ENCODE assay signal across 16 cellular contexts in the genomic region with DNA sequence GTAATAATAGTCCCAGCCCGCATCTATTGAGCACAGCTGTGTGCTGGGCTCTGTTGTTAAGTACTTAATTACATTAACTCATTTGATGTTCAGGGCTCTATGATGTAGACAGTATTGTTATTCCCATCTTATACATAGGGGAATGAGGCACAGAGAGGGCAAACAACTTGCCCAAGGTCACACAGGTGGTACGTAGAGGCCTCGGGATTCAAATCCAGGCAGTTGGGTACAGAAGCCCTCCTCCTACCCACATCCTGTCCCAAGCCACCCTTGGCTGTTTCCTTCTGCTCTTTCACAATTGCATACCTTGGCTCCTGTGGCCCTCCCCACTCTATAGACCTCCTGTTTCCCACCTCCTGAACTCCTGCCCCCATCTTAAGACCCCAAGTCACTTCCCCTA. TPM values are rescaled to one million over a fixed set of nuclear protein-coding genes. Genes with fewer than 3 reads are reported as not detected.
DNase-seq lines count a peak whose midpoint lies in the region; ATAC-seq and TF ChIP-seq lines count a peak whose summit lies in the region.
"Had no signal": no experiment of that assay in that cellular context is flagged by ENCODE, and none has a peak within 500 bp of the region (broad histone marks: within the 10 kb centered on the region; RNA-seq: fewer than 3 reads in every experiment).

No MANE protein-coding gene starts in this region.

- intact Hi-C loops in left colon (cut with DNase I, micrococcal nuclease), result no loop called here

- no peaks in the 10 kb centered on the region for H3K27me3 Mint-ChIP-seq in central memory CD8-positive, alpha-beta T cell

- no peaks in the 10 kb centered on the region for H3K9me3 Mint-ChIP-seq in central memory CD8-positive, alpha-beta T cell

- H3K27ac ChIP-seq in smooth muscle cell (ENCODE audit: low read depth), result no peak overlapping the region
- H3K27ac ChIP-seq: cardiac muscle cell, pancreas, SJCRH30, thoracic aorta had no signal

- H3K4me1 ChIP-seq in smooth muscle cell (ENCODE audit: low read depth), result peaks cover 7% of the 10 kb centered on the region

- peaks cover 73% of the 10 kb centered on the region for H3K4me1 Mint-ChIP-seq in central memory CD8-positive, alpha-beta T cell

- no peaks in the 10 kb centered on the region for H3K36me3 ChIP-seq in smooth muscle cell (ENCODE audit: low read depth)
- H3K36me3 ChIP-seq: cardiac muscle cell, pancreas, SJCRH30, thoracic aorta had no signal

- H3K36me3 Mint-ChIP-seq in central memory CD8-positive, alpha-beta T cell (ENCODE audit: insufficient read depth), result peaks cover 31% of the 10 kb centered on the region

- peak; percentile 35 for DNase-seq in NK-92 treated with Interleukin-12 subunit alpha and Interleukin-12 subunit beta, amount 100 ng/mL, for 24 hours (lab: John Stamatoyannopoulos, UW)
- DNase-seq in NK-92 (lab: John Stamatoyannopoulos, UW; ENCODE audit: unreplicated experiment) (no peak), NCI-H82 treated with DMSO at 0.1 percent for 48 hours (lab: John Stamatoyannopoulos, UW; ENCODE audit: unreplicated experiment) (peak; percentile 45), smooth muscle cell (lab: John Stamatoyannopoulos, UW; ENCODE audit: unreplicated experiment) (no peak), left colon (no peak)
- DNase-seq in central memory CD8-positive, alpha-beta T cell (ENCODE audit: low spot score in 2 of 2), result no peak
- DNase-seq: 8988T; EL; KBM-7; SJCRH30; stimulated activated CD4-positive, alpha-beta T cell treated with anti-CD3 and anti-CD28 coated beads, Interleukin-2, amount 100 ng/mL, for 48 hours had no signal

- no peaks in the 10 kb centered on the region for H4K20me1 ChIP-seq in smooth muscle cell (ENCODE audit: low read depth)

- H3K27me3 ChIP-seq in smooth muscle cell (ENCODE audit: low read depth), result no peaks in the 10 kb centered on the region
- H3K27me3 ChIP-seq: pancreas, SJCRH30 had no signal

- 88% methylated on average over 3 of the region's 3 CpGs for WGBS in smooth muscle cell (ENCODE audit: low lambda C conversion rate)

- ATAC-seq in central memory CD8-positive, alpha-beta T cell (replicated peaks; ENCODE audit: extremely low read depth, poor library complexity, severe bottlenecking), result peak; percentile 19
- ATAC-seq in GM18861 (IDR thresholded peaks at IDR 0.05; ENCODE audit: unreplicated experiment), result no peak
- no peak for ATAC-seq in left colon
- ATAC-seq in HG03342 (IDR thresholded peaks at IDR 0.05; ENCODE audit: unreplicated experiment), result no peak

- H3K9me3 ChIP-seq in smooth muscle cell (replicated peaks; ENCODE audit: low read depth), result no peaks in the 10 kb centered on the region
- H3K9me3 ChIP-seq: pancreas, SJCRH30, thoracic aorta had no signal

- H2AFZ ChIP-seq in smooth muscle cell (ENCODE audit: low read depth), result no peak overlapping the region

- no peaks in the 10 kb centered on the region for H3K79me2 ChIP-seq in smooth muscle cell (ENCODE audit: low read depth)

- peak overlapping the region; percentile 89 for H3K4me2 ChIP-seq in smooth muscle cell

- TF ChIP-seq CTCF in smooth muscle cell (IDR thresholded peaks at IDR 0.05; ENCODE audit: borderline replicate concordance, insufficient read depth, poor library complexity, severe bottlenecking), result no peak

- no peak overlapping the region for H3K9ac ChIP-seq in smooth muscle cell (ENCODE audit: low read depth)

- H3K4me3 Mint-ChIP-seq in central memory CD8-positive, alpha-beta T cell, result peak overlapping the region; percentile 82

- no peak overlapping the region for H3K4me3 ChIP-seq in smooth muscle cell

- H3F3A ChIP-seq in smooth muscle cell (ENCODE audit: low read depth), result peaks cover 22% of the 10 kb centered on the region

- H3K27ac Mint-ChIP-seq in central memory CD8-positive, alpha-beta T cell (ENCODE audit: low read depth), result peak overlapping the region; percentile 92

RNA-seq across cellular contexts. Expression of gene GPR68, which starts 10.0 kb away (rescaled TPM):
- 2.6 and 4.4 TPM in 2 replicates for total RNA-seq in smooth muscle cell
- polyA plus RNA-seq in smooth muscle cell, result 2.9 and 3.2 TPM in 2 replicates
- under 1 TPM; 0.58 to 0.87 TPM for total RNA-seq in left colon
- total RNA-seq: SJCRH30 had no signal

Comparison
In these comparisons a context has a peak if more than half of its experiments do, and no peak if none do; other contexts are left out.
1. DNase-seq: peak in NK-92 treated with Interleukin-12 subunit alpha and Interleukin-12 subunit beta, amount 100 ng/mL, for 24 hours (single experiment) and NCI-H82 treated with DMSO at 0.1 percent for 48 hours (single experiment); none in NK-92 (single experiment), central memory CD8-positive, alpha-beta T cell (0 of 2), smooth muscle cell (single experiment) and left colon (0 of 2).